ENCODE assay signal across 1 cellular context in the genomic region with DNA sequence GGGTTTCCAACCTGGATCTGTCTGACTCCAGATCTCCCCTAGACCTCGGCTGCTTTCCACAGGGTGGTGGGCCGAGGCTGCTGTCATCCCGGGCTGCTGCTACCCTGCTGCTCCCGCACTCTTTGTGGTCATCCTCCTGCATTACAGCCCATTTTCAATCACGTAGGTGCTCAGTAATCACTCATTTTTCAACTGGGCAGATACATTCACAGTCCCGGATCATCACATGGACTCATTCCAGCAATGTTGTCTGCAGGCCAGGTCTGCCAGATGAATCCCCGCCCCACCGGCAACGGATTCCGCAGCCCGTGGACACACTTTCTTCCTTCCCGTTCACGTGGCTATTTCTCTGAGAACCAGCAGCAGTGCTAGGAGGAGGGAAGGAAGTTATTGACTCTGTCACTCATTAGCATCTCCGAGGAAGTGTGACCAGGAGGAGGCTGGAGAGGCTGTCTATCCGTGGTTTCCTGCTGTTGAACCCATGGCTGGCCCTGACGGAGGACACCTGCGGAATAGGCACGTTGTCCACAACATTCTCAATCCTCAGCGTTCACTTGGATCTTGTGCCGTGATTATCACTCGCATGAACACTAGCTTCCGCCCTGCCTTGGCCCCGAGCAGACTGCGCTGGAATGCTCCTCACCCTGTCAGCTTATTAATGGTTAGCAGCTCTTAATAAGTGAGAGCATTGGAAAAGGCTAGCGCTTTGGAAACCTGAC.
TF ChIP-seq lines count a peak whose summit lies in the region.

No MANE protein-coding gene starts in this region.

TF ChIP-seq in HepG2, 621 proteins besides CTCF, POLR2A, EP300 and RAD21 (continued from another document and continues in another):
- no peak for TF ChIP-seq HOXA7 (CRISPR knock-in tag; IDR thresholded peaks at IDR 0.05)
- no peak for TF ChIP-seq HNRNPH1 (optimal IDR thresholded peaks at IDR 0.05; ENCODE audit: low read depth, low read length)
- TF ChIP-seq, protein P1, sequence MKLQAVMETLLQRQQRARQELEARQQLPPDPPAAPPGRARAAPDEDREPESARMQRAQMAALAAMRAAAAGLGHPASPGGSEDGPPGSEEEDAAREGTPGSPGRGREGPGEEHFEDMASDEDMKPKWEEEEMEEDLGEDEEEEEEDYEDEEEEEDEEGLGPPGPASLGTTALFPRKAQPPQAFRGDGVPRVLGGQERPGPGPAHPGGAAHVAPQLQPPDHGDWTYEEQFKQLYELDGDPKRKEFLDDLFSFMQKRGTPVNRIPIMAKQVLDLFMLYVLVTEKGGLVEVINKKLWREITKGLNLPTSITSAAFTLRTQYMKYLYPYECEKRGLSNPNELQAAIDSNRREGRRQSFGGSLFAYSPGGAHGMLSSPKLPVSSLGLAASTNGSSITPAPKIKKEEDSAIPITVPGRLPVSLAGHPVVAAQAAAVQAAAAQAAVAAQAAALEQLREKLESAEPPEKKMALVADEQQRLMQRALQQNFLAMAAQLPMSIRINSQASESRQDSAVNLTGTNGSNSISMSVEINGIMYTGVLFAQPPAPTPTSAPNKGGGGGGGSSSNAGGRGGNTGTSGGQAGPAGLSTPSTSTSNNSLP (IDR thresholded peaks at IDR 0.05; ENCODE audit: low read depth, low read length), result 0 out of 2 replicates have a peak, but pooled peaks have one; percentile 31
- TF ChIP-seq CCDC6 (CRISPR knock-in tag; IDR thresholded peaks at IDR 0.05), result peak; percentile 69; the same call in 1 of the 2 replicates
- TF ChIP-seq ZBTB38 (CRISPR knock-in tag; IDR thresholded peaks at IDR 0.05), result no peak; the same call in 1 of the 2 replicates
- no peak for TF ChIP-seq ZNF44 (CRISPR knock-in tag; IDR thresholded peaks at IDR 0.05)
- 0 out of 2 replicates have a peak, but pooled peaks have one; percentile 42 for TF ChIP-seq YEATS2 (CRISPR knock-in tag; IDR thresholded peaks at IDR 0.05; ENCODE audit: borderline replicate concordance)
- TF ChIP-seq PAX8 (CRISPR knock-in tag; IDR thresholded peaks at IDR 0.05; ENCODE audit: borderline replicate concordance), result no peak
- TF ChIP-seq SAP130 (CRISPR knock-in tag; IDR thresholded peaks at IDR 0.05; ENCODE audit: low read depth), result peak; percentile 53; the same call in 1 of the 2 replicates
- TF ChIP-seq MIXL1 (CRISPR knock-in tag; IDR thresholded peaks at IDR 0.05), result 0 out of 2 replicates have a peak, but pooled peaks have one; percentile 47
- TF ChIP-seq ZNF891 (CRISPR knock-in tag; IDR thresholded peaks at IDR 0.05), result peak; percentile 54; the same call in 1 of the 2 replicates
- TF ChIP-seq, protein P2, sequence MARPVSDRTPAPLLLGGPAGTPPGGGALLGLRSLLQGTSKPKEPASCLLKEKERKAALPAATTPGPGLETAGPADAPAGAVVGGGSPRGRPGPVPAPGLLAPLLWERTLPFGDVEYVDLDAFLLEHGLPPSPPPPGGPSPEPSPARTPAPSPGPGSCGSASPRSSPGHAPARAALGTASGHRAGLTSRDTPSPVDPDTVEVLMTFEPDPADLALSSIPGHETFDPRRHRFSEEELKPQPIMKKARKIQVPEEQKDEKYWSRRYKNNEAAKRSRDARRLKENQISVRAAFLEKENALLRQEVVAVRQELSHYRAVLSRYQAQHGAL (CRISPR knock-in tag; IDR thresholded peaks at IDR 0.05; ENCODE audit: not compliant biosample characterization), result no peak
- TF ChIP-seq TOE1 (CRISPR knock-in tag; IDR thresholded peaks at IDR 0.05), result no peak
- no peak for TF ChIP-seq ZNF33A (CRISPR knock-in tag; IDR thresholded peaks at IDR 0.05; ENCODE audit: borderline replicate concordance)
- no peak for TF ChIP-seq ZKSCAN8 (CRISPR knock-in tag; IDR thresholded peaks at IDR 0.05; ENCODE audit: borderline replicate concordance)
- TF ChIP-seq, protein P3, sequence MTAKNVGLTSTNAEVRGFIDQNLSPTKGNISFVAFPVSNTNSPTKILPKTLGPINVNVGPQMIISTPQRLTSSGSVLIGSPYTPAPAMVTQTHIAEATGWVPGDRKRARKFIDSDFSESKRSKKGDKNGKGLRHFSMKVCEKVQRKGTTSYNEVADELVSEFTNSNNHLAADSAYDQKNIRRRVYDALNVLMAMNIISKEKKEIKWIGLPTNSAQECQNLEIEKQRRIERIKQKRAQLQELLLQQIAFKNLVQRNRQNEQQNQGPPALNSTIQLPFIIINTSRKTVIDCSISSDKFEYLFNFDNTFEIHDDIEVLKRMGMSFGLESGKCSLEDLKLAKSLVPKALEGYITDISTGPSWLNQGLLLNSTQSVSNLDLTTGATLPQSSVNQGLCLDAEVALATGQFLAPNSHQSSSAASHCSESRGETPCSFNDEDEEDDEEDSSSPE (CRISPR knock-in tag; IDR thresholded peaks at IDR 0.05), result no peak
- no peak for TF ChIP-seq ZSCAN30 (CRISPR knock-in tag; IDR thresholded peaks at IDR 0.05)
- 0 out of 2 replicates have a peak, but pooled peaks have one; percentile 52 for TF ChIP-seq MXD4 (CRISPR knock-in tag; IDR thresholded peaks at IDR 0.05)
- peak; percentile 8; the same call in 1 of the 2 replicates for TF ChIP-seq HOXA3 (CRISPR knock-in tag; IDR thresholded peaks at IDR 0.05)
- TF ChIP-seq, protein P4, sequence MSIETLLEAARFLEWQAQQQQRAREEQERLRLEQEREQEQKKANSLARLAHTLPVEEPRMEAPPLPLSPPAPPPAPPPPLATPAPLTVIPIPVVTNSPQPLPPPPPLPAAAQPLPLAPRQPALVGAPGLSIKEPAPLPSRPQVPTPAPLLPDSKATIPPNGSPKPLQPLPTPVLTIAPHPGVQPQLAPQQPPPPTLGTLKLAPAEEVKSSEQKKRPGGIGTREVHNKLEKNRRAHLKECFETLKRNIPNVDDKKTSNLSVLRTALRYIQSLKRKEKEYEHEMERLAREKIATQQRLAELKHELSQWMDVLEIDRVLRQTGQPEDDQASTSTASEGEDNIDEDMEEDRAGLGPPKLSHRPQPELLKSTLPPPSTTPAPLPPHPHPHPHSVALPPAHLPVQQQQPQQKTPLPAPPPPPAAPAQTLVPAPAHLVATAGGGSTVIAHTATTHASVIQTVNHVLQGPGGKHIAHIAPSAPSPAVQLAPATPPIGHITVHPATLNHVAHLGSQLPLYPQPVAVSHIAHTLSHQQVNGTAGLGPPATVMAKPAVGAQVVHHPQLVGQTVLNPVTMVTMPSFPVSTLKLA (IDR thresholded peaks at IDR 0.05), result no peak
- TF ChIP-seq, protein P5, sequence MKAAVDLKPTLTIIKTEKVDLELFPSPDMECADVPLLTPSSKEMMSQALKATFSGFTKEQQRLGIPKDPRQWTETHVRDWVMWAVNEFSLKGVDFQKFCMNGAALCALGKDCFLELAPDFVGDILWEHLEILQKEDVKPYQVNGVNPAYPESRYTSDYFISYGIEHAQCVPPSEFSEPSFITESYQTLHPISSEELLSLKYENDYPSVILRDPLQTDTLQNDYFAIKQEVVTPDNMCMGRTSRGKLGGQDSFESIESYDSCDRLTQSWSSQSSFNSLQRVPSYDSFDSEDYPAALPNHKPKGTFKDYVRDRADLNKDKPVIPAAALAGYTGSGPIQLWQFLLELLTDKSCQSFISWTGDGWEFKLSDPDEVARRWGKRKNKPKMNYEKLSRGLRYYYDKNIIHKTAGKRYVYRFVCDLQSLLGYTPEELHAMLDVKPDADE (CRISPR knock-in tag; IDR thresholded peaks at IDR 0.05), result no peak
- TF ChIP-seq, protein P6, sequence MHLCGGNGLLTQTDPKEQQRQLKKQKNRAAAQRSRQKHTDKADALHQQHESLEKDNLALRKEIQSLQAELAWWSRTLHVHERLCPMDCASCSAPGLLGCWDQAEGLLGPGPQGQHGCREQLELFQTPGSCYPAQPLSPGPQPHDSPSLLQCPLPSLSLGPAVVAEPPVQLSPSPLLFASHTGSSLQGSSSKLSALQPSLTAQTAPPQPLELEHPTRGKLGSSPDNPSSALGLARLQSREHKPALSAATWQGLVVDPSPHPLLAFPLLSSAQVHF (CRISPR knock-in tag; IDR thresholded peaks at IDR 0.05), result no peak
- TF ChIP-seq, protein P7, sequence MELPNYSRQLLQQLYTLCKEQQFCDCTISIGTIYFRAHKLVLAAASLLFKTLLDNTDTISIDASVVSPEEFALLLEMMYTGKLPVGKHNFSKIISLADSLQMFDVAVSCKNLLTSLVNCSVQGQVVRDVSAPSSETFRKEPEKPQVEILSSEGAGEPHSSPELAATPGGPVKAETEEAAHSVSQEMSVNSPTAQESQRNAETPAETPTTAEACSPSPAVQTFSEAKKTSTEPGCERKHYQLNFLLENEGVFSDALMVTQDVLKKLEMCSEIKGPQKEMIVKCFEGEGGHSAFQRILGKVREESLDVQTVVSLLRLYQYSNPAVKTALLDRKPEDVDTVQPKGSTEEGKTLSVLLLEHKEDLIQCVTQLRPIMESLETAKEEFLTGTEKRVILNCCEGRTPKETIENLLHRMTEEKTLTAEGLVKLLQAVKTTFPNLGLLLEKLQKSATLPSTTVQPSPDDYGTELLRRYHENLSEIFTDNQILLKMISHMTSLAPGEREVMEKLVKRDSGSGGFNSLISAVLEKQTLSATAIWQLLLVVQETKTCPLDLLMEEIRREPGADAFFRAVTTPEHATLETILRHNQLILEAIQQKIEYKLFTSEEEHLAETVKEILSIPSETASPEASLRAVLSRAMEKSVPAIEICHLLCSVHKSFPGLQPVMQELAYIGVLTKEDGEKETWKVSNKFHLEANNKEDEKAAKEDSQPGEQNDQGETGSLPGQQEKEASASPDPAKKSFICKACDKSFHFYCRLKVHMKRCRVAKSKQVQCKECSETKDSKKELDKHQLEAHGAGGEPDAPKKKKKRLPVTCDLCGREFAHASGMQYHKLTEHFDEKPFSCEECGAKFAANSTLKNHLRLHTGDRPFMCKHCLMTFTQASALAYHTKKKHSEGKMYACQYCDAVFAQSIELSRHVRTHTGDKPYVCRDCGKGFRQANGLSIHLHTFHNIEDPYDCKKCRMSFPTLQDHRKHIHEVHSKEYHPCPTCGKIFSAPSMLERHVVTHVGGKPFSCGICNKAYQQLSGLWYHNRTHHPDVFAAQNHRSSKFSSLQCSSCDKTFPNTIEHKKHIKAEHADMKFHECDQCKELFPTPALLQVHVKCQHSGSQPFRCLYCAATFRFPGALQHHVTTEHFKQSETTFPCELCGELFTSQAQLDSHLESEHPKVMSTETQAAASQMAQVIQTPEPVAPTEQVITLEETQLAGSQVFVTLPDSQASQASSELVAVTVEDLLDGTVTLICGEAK (IDR thresholded peaks at IDR 0.05), result no peak
- TF ChIP-seq, protein P7 (CRISPR knock-in tag; IDR thresholded peaks at IDR 0.05), result no peak
- 0 out of 2 replicates have a peak, but pooled peaks have one; percentile 9 for TF ChIP-seq MYNN (CRISPR knock-in tag; IDR thresholded peaks at IDR 0.05; ENCODE audit: low read depth)
- 0 out of 2 replicates have a peak, but pooled peaks have one; percentile 55 for TF ChIP-seq SPEN (CRISPR knock-in tag; IDR thresholded peaks at IDR 0.05; ENCODE audit: low read depth)
- TF ChIP-seq, protein P8, sequence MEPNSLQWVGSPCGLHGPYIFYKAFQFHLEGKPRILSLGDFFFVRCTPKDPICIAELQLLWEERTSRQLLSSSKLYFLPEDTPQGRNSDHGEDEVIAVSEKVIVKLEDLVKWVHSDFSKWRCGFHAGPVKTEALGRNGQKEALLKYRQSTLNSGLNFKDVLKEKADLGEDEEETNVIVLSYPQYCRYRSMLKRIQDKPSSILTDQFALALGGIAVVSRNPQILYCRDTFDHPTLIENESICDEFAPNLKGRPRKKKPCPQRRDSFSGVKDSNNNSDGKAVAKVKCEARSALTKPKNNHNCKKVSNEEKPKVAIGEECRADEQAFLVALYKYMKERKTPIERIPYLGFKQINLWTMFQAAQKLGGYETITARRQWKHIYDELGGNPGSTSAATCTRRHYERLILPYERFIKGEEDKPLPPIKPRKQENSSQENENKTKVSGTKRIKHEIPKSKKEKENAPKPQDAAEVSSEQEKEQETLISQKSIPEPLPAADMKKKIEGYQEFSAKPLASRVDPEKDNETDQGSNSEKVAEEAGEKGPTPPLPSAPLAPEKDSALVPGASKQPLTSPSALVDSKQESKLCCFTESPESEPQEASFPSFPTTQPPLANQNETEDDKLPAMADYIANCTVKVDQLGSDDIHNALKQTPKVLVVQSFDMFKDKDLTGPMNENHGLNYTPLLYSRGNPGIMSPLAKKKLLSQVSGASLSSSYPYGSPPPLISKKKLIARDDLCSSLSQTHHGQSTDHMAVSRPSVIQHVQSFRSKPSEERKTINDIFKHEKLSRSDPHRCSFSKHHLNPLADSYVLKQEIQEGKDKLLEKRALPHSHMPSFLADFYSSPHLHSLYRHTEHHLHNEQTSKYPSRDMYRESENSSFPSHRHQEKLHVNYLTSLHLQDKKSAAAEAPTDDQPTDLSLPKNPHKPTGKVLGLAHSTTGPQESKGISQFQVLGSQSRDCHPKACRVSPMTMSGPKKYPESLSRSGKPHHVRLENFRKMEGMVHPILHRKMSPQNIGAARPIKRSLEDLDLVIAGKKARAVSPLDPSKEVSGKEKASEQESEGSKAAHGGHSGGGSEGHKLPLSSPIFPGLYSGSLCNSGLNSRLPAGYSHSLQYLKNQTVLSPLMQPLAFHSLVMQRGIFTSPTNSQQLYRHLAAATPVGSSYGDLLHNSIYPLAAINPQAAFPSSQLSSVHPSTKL (CRISPR knock-in tag; IDR thresholded peaks at IDR 0.05), result 0 out of 2 replicates have a peak, but pooled peaks have one; percentile 9
- no peak for TF ChIP-seq ZNF607 (CRISPR knock-in tag; IDR thresholded peaks at IDR 0.05; ENCODE audit: borderline replicate concordance)
- TF ChIP-seq TBX2 (CRISPR knock-in tag; IDR thresholded peaks at IDR 0.05; ENCODE audit: borderline replicate concordance), result no peak
- TF ChIP-seq BHLHE40 (IDR thresholded peaks at IDR 0.05; ENCODE audit: low read length), result no peak
- TF ChIP-seq, protein P9, sequence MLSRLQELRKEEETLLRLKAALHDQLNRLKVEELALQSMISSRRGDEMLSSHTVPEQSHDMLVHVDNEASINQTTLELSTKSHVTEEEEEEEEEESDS (CRISPR knock-in tag; IDR thresholded peaks at IDR 0.05; ENCODE audit: borderline replicate concordance), result no peak
